Comparison of ENCODE assay signal across 8 cellular contexts in the genomic region with DNA sequence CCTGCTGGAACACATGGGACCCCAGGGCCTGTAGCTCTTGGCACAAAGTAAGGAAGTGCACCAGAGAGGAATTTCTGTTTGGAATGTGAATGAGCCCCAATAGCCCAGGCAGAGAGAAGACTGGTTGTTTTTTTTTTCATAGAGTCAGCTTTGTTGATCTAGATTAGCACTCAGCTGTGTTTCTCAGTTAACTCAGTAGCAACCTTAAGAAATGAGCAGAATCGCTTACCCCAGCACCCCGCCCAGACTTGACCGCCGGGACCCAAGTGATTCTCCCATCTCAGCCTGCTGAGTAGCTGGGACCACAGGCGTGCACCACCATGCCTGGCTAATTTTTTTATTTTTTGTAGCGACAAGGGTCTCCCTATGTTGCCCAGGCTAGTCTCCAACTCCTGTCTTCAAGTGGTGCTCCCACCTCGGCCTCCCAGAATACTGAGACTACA. TPM values are rescaled to one million over a fixed set of nuclear protein-coding genes. Genes with fewer than 3 reads are reported as not detected.
DNase-seq lines count a peak whose midpoint lies in the region; ATAC-seq and TF ChIP-seq lines count a peak whose summit lies in the region.

No MANE protein-coding gene starts in this region.

- peak overlapping the region; percentile 98 for H3K4me3 Mint-ChIP-seq in natural killer cell

- H3K27ac Mint-ChIP-seq in natural killer cell: peak overlapping the region; percentile 95 to 98

- TF ChIP-seq CTCF in NB4 (IDR thresholded peaks at IDR 0.05; ENCODE audit: low read depth, low read length): no peak
- no peak for TF ChIP-seq CTCF in dorsolateral prefrontal cortex (IDR thresholded peaks at IDR 0.05 in 54 of 56, conservative IDR thresholded peaks at IDR 0.05 in 2 of 56; ENCODE audit: low read depth in 1 of 56, partially characterized antibody in 56 of 56)
- TF ChIP-seq CTCF in natural killer cell (IDR thresholded peaks at IDR 0.05): no peak

- H3K27me3 ChIP-seq in dorsolateral prefrontal cortex: no peaks in the 10 kb centered on the region

- peaks cover 53 to 61% of the 10 kb centered on the region in 2 donors for H3K4me1 Mint-ChIP-seq in natural killer cell

- intact Hi-C loops in dorsolateral prefrontal cortex (cut with DNase I): loop anchor here in 1 of 2 donors (2.0 kb wide), 1 partner anchor 167 kb away; no protein-coding TSS in a partner anchor
- intact Hi-C loops in natural killer cell (cut with micrococcal nuclease): no loop called here

- no peak for TF ChIP-seq POLR2A in NB4 (IDR thresholded peaks at IDR 0.05; ENCODE audit: extremely low read depth, insufficient read length)

- no peaks in the 10 kb centered on the region for H3K27me3 Mint-ChIP-seq in natural killer cell (ENCODE audit: low read depth in 2 of 2)

- H3K36me3 Mint-ChIP-seq in natural killer cell: no peaks in the 10 kb centered on the region

- H3K27ac ChIP-seq in dorsolateral prefrontal cortex: peak overlapping the region in 42 of 59 donors; percentile 10 to 100 (median 96)

- H3K4me3 ChIP-seq in NB4 (ENCODE audit: low read depth, low read length) (peak overlapping the region; percentile 97), dorsolateral prefrontal cortex (peak overlapping the region in 54 of 59 donors; percentile 5 to 99 (median 92))

- no peak for ATAC-seq in natural killer cell
- no peak for ATAC-seq in GM19395 (IDR thresholded peaks at IDR 0.05; ENCODE audit: unreplicated experiment)
- ATAC-seq in GM21360 (IDR thresholded peaks at IDR 0.05; ENCODE audit: unreplicated experiment): no peak

- DNase-seq in EH (ENCODE audit: low read depth) (peak; percentile 87), NB4 (ENCODE audit: low read depth) (no peak), dorsolateral prefrontal cortex (no peak), natural killer cell (no peak), GF-D8 (lab: John Stamatoyannopoulos, UW) (no peak), middle frontal gyrus (ENCODE audit: extremely low spot score, low spot score) (no peak)

- H3K9me3 Mint-ChIP-seq in natural killer cell: no peaks in the 10 kb centered on the region

RNA-seq across cellular contexts. Expression of gene MGME1, which starts 2.8 kb away (rescaled TPM):
- total RNA-seq in dorsolateral prefrontal cortex (10 to 100 TPM in 5 of 120 experiments, 1 to 10 TPM in 115; 3.2 to 12.5 (median 6.9) TPM), natural killer cell (10 to 100 TPM; 10.3 to 25.1 (median 13.0) TPM)

RNA-seq across cellular contexts. Expression of gene SNX5, which starts 3.0 kb away (rescaled TPM):
- total RNA-seq in dorsolateral prefrontal cortex (10 to 100 TPM; 48.0 to 94.6 (median 62.3) TPM), natural killer cell (10 to 100 TPM; 62.3 to 85.4 (median 72.1) TPM)
